8 cellular contexts compared by ENCODE assay signal in genomic region chr20:52379723-52380336, GRCh38.
A peak's percentile ranks its signal among the peaks of the same experiment; 100 is the strongest.
DNase-seq lines count a peak whose midpoint lies in the region; ATAC-seq and TF ChIP-seq lines count a peak whose summit lies in the region.

No MANE protein-coding gene starts in this region.

- in situ Hi-C loops in T47D (cut with HindIII; ENCODE audit: low pct_unique_long_range_greater_than_20kb, low sequenced_read_pairs): no loop called here

- CTCF ChIA-PET in AG04449 (lab: Yijun Ruan, JAX): interaction anchor here (0.8 to 3.2 kb wide), 9 partner anchors 10 to 146 kb away, joined by 3 to 18 read pairs (median 4); no protein-coding TSS in a partner anchor

- H3K27ac ChIP-seq in SJCRH30: no peak overlapping the region

- ATAC-seq in HG03196 (IDR thresholded peaks at IDR 0.05; ENCODE audit: unreplicated experiment) (no peak), GM19463 (IDR thresholded peaks at IDR 0.05; ENCODE audit: unreplicated experiment) (no peak)

- POLR2A ChIA-PET in AG04449 (lab: Yijun Ruan, JAX): no interaction called here

- peaks cover 3% of the 10 kb centered on the region; the same call in 1 of the 2 replicates for H3K27me3 ChIP-seq in SJCRH30

- H3K9me3 ChIP-seq in SJCRH30 (replicated peaks): no peaks in the 10 kb centered on the region

- H3K36me3 ChIP-seq in SJCRH30: no peaks in the 10 kb centered on the region

- H3K4me3 ChIP-seq in AG04449 (ENCODE audit: low read depth, low read length) (no peak overlapping the region), SJCRH30 (no peak overlapping the region)

- TF ChIP-seq CTCF in AG04449 (IDR thresholded peaks at IDR 0.05; ENCODE audit: insufficient read depth, low read length, missing control alignments) (peak; percentile 85), GM12872 (IDR thresholded peaks at IDR 0.05; ENCODE audit: insufficient read depth, low read depth, low read length) (peak; percentile 93)

- no peaks in the 10 kb centered on the region for H3K4me1 ChIP-seq in SJCRH30

- DNase-seq in AG04449 (ENCODE audit: low read depth, low spot score) (no peak), SJCRH30 (peak; percentile 38 to 71), T47D (ENCODE audit: low read depth in 1 of 2, low spot score in 1 of 2) (peak; percentile 53 to 61), kidney tubule cell (ENCODE audit: low spot score) (peak; percentile 23)
- peak; percentile 7 for DNase-seq in stimulated activated CD8-positive, alpha-beta memory T cell treated with anti-CD3 and anti-CD28 coated beads, Interleukin-7, amount 100 ng/mL, for 24 hours (ENCODE audit: low read depth)
